Comparison of ENCODE assay signal across 1 cellular context in the genomic region with DNA sequence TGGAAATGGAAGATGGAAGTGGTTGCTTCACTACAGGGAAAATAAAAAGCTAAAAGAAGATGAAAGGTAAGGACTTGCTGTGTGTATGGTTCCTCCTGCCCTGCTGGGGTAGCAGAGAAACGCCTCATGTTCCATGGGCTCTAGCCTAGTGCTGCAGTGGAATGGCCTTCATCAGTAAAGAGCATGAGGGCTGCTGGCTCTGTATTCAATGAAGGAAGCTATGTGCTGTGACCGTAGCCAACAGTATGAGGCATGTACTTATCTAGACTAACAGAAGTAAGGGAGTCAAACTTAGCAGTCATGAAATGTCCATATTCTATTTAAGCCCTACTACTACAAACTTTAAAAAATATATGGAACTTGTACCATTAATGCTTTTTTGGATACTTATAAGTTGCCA.
TF ChIP-seq lines count a peak whose summit lies in the region.

No MANE protein-coding gene starts in this region.

TF ChIP-seq in HepG2, 621 proteins besides CTCF, POLR2A, EP300 and RAD21 (continued from another document):
- TF ChIP-seq, protein P1, sequence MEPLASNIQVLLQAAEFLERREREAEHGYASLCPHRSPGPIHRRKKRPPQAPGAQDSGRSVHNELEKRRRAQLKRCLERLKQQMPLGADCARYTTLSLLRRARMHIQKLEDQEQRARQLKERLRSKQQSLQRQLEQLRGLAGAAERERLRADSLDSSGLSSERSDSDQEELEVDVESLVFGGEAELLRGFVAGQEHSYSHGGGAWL (CRISPR knock-in tag; IDR thresholded peaks at IDR 0.05): no peak
